Comparison of ENCODE assay signal across 1 cellular context in genomic region chr20:15596220-15596875, GRCh38.
TF ChIP-seq lines count a peak whose summit lies in the region.

No MANE protein-coding gene starts in this region.

TF ChIP-seq in GM23338, 12 proteins besides CTCF, POLR2A, EP300 and RAD21 (continued from another document):
- no peak for TF ChIP-seq ZNF462 (CRISPR knock-in tag; IDR thresholded peaks at IDR 0.05)
- no peak for TF ChIP-seq EZH2phosphoT487 (IDR thresholded peaks at IDR 0.05; ENCODE audit: unreplicated experiment)
- TF ChIP-seq CREB1 (CRISPR knock-in tag; IDR thresholded peaks at IDR 0.05; ENCODE audit: low read depth): no peak
- TF ChIP-seq ETS1 (IDR thresholded peaks at IDR 0.05): no peak
- no peak for TF ChIP-seq JUNB (IDR thresholded peaks at IDR 0.05; ENCODE audit: unreplicated experiment)
- TF ChIP-seq NANOG (IDR thresholded peaks at IDR 0.05; ENCODE audit: borderline replicate concordance): no peak
- TF ChIP-seq EZH2 (IDR thresholded peaks at IDR 0.05; ENCODE audit: low read depth, unreplicated experiment): no peak
- TF ChIP-seq STAT1 (IDR thresholded peaks at IDR 0.05; ENCODE audit: unreplicated experiment): no peak
